Comparison of ENCODE assay signal across 7 cellular contexts in genomic region chr2:20649586-20650375, GRCh38. TPM values are rescaled to one million over a fixed set of nuclear protein-coding genes. Genes with fewer than 3 reads are reported as not detected.
DNase-seq lines count a peak whose midpoint lies in the region; ATAC-seq, FAIRE-seq and TF ChIP-seq lines count a peak whose summit lies in the region.

No MANE protein-coding gene starts in this region.

- H3K36me3 ChIP-seq in HUES48 (ENCODE audit: control insufficient read depth, insufficient read depth, low read length) (no peaks in the 10 kb centered on the region), ascending aorta (peaks cover 11 to 20% of the 10 kb centered on the region in 2 donors), kidney (ENCODE audit: control insufficient read depth in 1 of 2, insufficient read depth in 2 of 2, low read length in 2 of 2) (peaks cover 0 to 7% of the 10 kb centered on the region in 2 donors), subcutaneous abdominal adipose tissue (ENCODE audit: control insufficient read depth in 5 of 5, insufficient read depth in 5 of 5, low read length in 5 of 5) (peaks cover 0 to 25% (median 19%) of the 10 kb centered on the region in 5 donors)

- TF ChIP-seq CTCF in ascending aorta (IDR thresholded peaks at IDR 0.05) (no peak), kidney (IDR thresholded peaks at IDR 0.05; ENCODE audit: borderline replicate concordance, extremely low read depth, insufficient read depth) (no peak)

- H3K4me1 ChIP-seq in HUES48 (ENCODE audit: control insufficient read depth, insufficient read depth, low read length): peaks cover 7% of the 10 kb centered on the region
- H3K4me1 ChIP-seq in ascending aorta: peaks cover 20 to 33% of the 10 kb centered on the region in 2 donors
- H3K4me1 ChIP-seq in kidney (ENCODE audit: control insufficient read depth in 1 of 2, insufficient read depth in 1 of 2, low read depth in 1 of 2, low read length in 2 of 2): peaks cover 23 to 27% of the 10 kb centered on the region in 2 donors
- peaks cover 5 to 40% (median 34%) of the 10 kb centered on the region in 5 donors for H3K4me1 ChIP-seq in subcutaneous abdominal adipose tissue (ENCODE audit: control insufficient read depth in 5 of 5, insufficient read depth in 5 of 5, low read length in 5 of 5)

- H3K27me3 ChIP-seq in HUES48 (ENCODE audit: control insufficient read depth, insufficient read depth, low read length): peaks cover 11% of the 10 kb centered on the region; the same call in 1 of the 2 replicates
- H3K27me3 ChIP-seq in ascending aorta: no peaks in the 10 kb centered on the region
- no peaks in the 10 kb centered on the region for H3K27me3 ChIP-seq in subcutaneous abdominal adipose tissue (ENCODE audit: control insufficient read depth in 5 of 5, insufficient read depth in 4 of 5, low read length in 5 of 5)

- DNase-seq in ascending aorta (ENCODE audit: low spot score in 2 of 2): peak in 1 of 2 donors; percentile 74
- peak; percentile 82 for DNase-seq in kidney
- DNase-seq in NCI-H2227 (lab: John Stamatoyannopoulos, UW; ENCODE audit: unreplicated experiment): no peak
- no peak for DNase-seq in NCI-H1436 treated with DMSO at 0.1 percent for 48 hours (lab: John Stamatoyannopoulos, UW)

- no peak for ATAC-seq in GM18868 (IDR thresholded peaks at IDR 0.05; ENCODE audit: unreplicated experiment)

- H3K27ac ChIP-seq in HUES48 (ENCODE audit: low read depth, low read length): no peak overlapping the region
- peak overlapping the region; percentile 83 to 95 for H3K27ac ChIP-seq in ascending aorta
- H3K27ac ChIP-seq in kidney (ENCODE audit: low read depth in 2 of 2, low read length in 2 of 2): no peak overlapping the region
- H3K27ac ChIP-seq in subcutaneous abdominal adipose tissue (ENCODE audit: low read depth, low read length): peak overlapping the region; percentile 84

- H3K9ac ChIP-seq in HUES48 (ENCODE audit: low read depth, low read length): no peak overlapping the region
- peak overlapping the region; percentile 31 to 94 for H3K9ac ChIP-seq in kidney (ENCODE audit: low read length in 2 of 2)
- H3K9ac ChIP-seq in subcutaneous abdominal adipose tissue (ENCODE audit: low read length in 5 of 5): peak overlapping the region; percentile 75 to 98 (median 92)

- H3K4me3 ChIP-seq in HUES48 (ENCODE audit: low read depth, low read length) (peak overlapping the region; percentile 92), ascending aorta (peak overlapping the region; percentile 69 to 100), kidney (ENCODE audit: low read length in 2 of 2) (peak overlapping the region; percentile 55 to 91), subcutaneous abdominal adipose tissue (ENCODE audit: low read depth in 1 of 5, low read length in 5 of 5) (peak overlapping the region; percentile 81 to 89 (median 83))

- no peak for FAIRE-seq in kidney (lab: Jason Lieb, UNC)

- intact Hi-C loops in ascending aorta (cut with DNase I): loop anchor here (10.0 kb wide), 1 partner anchor 595 kb away; the partner anchor contains the start of gene LAPTM4A
- intact Hi-C loops in kidney (cut with DNase I): no loop called here

- H3K9me3 ChIP-seq in HUES48 (ENCODE audit: control insufficient read depth, insufficient read depth, low read length): no peaks in the 10 kb centered on the region
- no peaks in the 10 kb centered on the region for H3K9me3 ChIP-seq in ascending aorta
- no peaks in the 10 kb centered on the region for H3K9me3 ChIP-seq in kidney (ENCODE audit: control insufficient read depth in 1 of 2, low read length in 2 of 2)
- H3K9me3 ChIP-seq in subcutaneous abdominal adipose tissue (ENCODE audit: control insufficient read depth in 5 of 5, low read length in 5 of 5): no peaks in the 10 kb centered on the region

RNA-seq across cellular contexts. Expression of gene HS1BP3, which starts 1.1 kb away (rescaled TPM):
- total RNA-seq in ascending aorta (40.0 TPM), kidney (35.5 TPM)
- 37.5 TPM for polyA plus RNA-seq in kidney (ENCODE audit: insufficient read depth, low read depth, low replicate concordance)

RNA-seq across cellular contexts. Expression of gene GDF7, which starts 17.2 kb away (rescaled TPM):
- total RNA-seq in ascending aorta: 11.6 TPM
- total RNA-seq in kidney: 12.5 TPM
- polyA plus RNA-seq in kidney (ENCODE audit: insufficient read depth, low read depth, low replicate concordance): 1.8 TPM

Comparison
In these comparisons a context has a peak if more than half of its experiments do, and no peak if none do; other contexts are left out.
1. H3K27ac ChIP-seq: peak in ascending aorta (2 of 2) and subcutaneous abdominal adipose tissue (single experiment); none in HUES48 (single experiment) and kidney (0 of 2).
2. Peak in every context shown above with its lines, with median percentiles within 50 percentile points of each other: H3K4me3 ChIP-seq.